14 cellular contexts compared by ENCODE assay signal in the genomic region with DNA sequence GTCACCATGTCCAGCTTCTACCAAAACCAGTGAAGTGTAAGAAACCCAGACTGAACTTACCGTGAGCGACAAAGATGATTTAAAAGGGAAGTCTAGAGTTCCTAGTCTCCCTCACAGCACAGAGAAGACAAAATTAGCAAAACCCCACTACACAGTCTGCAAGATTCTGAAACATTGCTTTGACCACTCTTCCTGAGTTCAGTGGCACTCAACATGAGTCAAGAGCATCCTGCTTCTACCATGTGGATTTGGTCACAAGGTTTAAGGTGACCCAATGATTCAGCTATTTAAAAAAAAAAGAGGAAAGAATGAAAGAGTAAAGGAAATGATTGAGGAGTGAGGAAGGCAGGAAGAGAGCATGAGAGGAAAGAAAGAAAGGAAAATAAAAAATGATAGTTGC. TPM values are rescaled to one million over a fixed set of nuclear protein-coding genes. Genes with fewer than 3 reads are reported as not detected.
DNase-seq lines count a peak whose midpoint lies in the region; ATAC-seq and TF ChIP-seq lines count a peak whose summit lies in the region.
"Had no signal": no experiment of that assay in that cellular context is flagged by ENCODE, and none has a peak within 500 bp of the region (broad histone marks: within the 10 kb centered on the region; RNA-seq: fewer than 3 reads in every experiment).

No MANE protein-coding gene starts in this region.

- H3K4me3 Mint-ChIP-seq in activated naive CD4-positive, alpha-beta T cell treated with anti-CD3 and anti-CD28 coated beads, Interleukin-2, amount 10 ng/mL, durations not matched to agents 7 days and 5 days: no peak overlapping the region
- no peak overlapping the region for H3K4me3 Mint-ChIP-seq in activated CD8-positive, alpha-beta T cell treated with anti-CD3 and anti-CD28 coated beads for 36 hours

- H3K4me3 ChIP-seq in thymus (ENCODE audit: low read length): no peak overlapping the region
- H3K4me3 ChIP-seq in lower leg skin (ENCODE audit: low read depth, poor library complexity, severe bottlenecking): no peak overlapping the region
- H3K4me3 ChIP-seq in testis: no peak overlapping the region

- TF ChIP-seq CTCF in activated CD8-positive, alpha-beta T cell treated with anti-CD3 and anti-CD28 coated beads for 36 hours (IDR thresholded peaks at IDR 0.05): no peak
- TF ChIP-seq CTCF in lower leg skin (IDR thresholded peaks at IDR 0.05): no peak
- no peak for TF ChIP-seq CTCF in testis (IDR thresholded peaks at IDR 0.05)

- H3K36me3 ChIP-seq in thymus (ENCODE audit: control insufficient read depth, insufficient read depth): peaks cover 56% of the 10 kb centered on the region
- H3K36me3 ChIP-seq in testis (ENCODE audit: low read depth, missing control alignments): no peaks in the 10 kb centered on the region

- peaks cover 1% of the 10 kb centered on the region for H3K9me3 Mint-ChIP-seq in activated naive CD4-positive, alpha-beta T cell treated with anti-CD3 and anti-CD28 coated beads, Interleukin-2, amount 10 ng/mL, durations not matched to agents 7 days and 5 days
- peaks cover 4% of the 10 kb centered on the region for H3K9me3 Mint-ChIP-seq in activated CD8-positive, alpha-beta T cell treated with anti-CD3 and anti-CD28 coated beads for 36 hours

- no peak for DNase-seq in activated naive CD4-positive, alpha-beta T cell treated with anti-CD3 and anti-CD28 coated beads, Interleukin-2, amount 10 ng/mL, durations not matched to agents 7 days and 5 days
- DNase-seq in activated naive CD4-positive, alpha-beta T cell treated with Interleukin-2 at 50 U/mL for 16 hours: no peak
- DNase-seq in activated CD8-positive, alpha-beta T cell treated with anti-CD3 and anti-CD28 coated beads for 36 hours: no peak
- DNase-seq in lower leg skin (ENCODE audit: low spot score in 2 of 2) (no peak), RPMI8226 (no peak), testis (no peak)
- DNase-seq: amygdala; cortex of kidney; NCI-H2171; stimulated activated CD4-positive, alpha-beta T cell treated with anti-CD3 and anti-CD28 coated beads, Interleukin-15, amount 100 ng/mL, for 24 hours; stimulated activated CD8-positive, alpha-beta memory T cell treated with anti-CD3 and anti-CD28 coated beads, Interleukin-4, amount 100 ng/mL, for 48 hours had no signal

- H3K4me1 ChIP-seq in thymus (ENCODE audit: control insufficient read depth, insufficient read depth, low read length) (peaks cover 53% of the 10 kb centered on the region), testis (no peaks in the 10 kb centered on the region)
- H3K4me1 ChIP-seq: parathyroid adenoma had no signal

- peaks cover 90% of the 10 kb centered on the region for H3K4me1 Mint-ChIP-seq in activated naive CD4-positive, alpha-beta T cell treated with anti-CD3 and anti-CD28 coated beads, Interleukin-2, amount 10 ng/mL, durations not matched to agents 7 days and 5 days
- peaks cover 83% of the 10 kb centered on the region for H3K4me1 Mint-ChIP-seq in activated CD8-positive, alpha-beta T cell treated with anti-CD3 and anti-CD28 coated beads for 36 hours (ENCODE audit: low read depth)

- CTCF ChIA-PET in activated naive CD4-positive, alpha-beta T cell treated with anti-CD3 and anti-CD28 coated beads, Interleukin-2, amount 10 ng/mL, durations not matched to agents 7 days and 5 days (lab: Charles Lee): no interaction called here
- CTCF ChIA-PET in activated CD8-positive, alpha-beta T cell treated with anti-CD3 and anti-CD28 coated beads for 36 hours (lab: Charles Lee): interaction anchor here (1.3 to 2.5 kb wide), 3 partner anchors 14 to 50 kb away, joined by 4 to 11 read pairs (median 4); no protein-coding TSS in a partner anchor

- H3K9me3 ChIP-seq in thymus (ENCODE audit: control insufficient read depth): no peaks in the 10 kb centered on the region
- no peaks in the 10 kb centered on the region for H3K9me3 ChIP-seq in testis

- ATAC-seq in HG02870 (IDR thresholded peaks at IDR 0.05; ENCODE audit: unreplicated experiment): peak; percentile 66
- peak; percentile 28 for ATAC-seq in activated CD8-positive, alpha-beta T cell treated with anti-CD3 and anti-CD28 coated beads for 36 hours

- H3K27me3 ChIP-seq in thymus (ENCODE audit: control insufficient read depth, insufficient read depth) (no peaks in the 10 kb centered on the region), testis (no peaks in the 10 kb centered on the region)

- H3K27ac Mint-ChIP-seq in activated naive CD4-positive, alpha-beta T cell treated with anti-CD3 and anti-CD28 coated beads, Interleukin-2, amount 10 ng/mL, durations not matched to agents 7 days and 5 days: peak overlapping the region; percentile 75
- peak overlapping the region; percentile 78 for H3K27ac Mint-ChIP-seq in activated CD8-positive, alpha-beta T cell treated with anti-CD3 and anti-CD28 coated beads for 36 hours

- intact Hi-C loops in activated CD8-positive, alpha-beta T cell treated with anti-CD3 and anti-CD28 coated beads for 36 hours (cut with micrococcal nuclease): no loop called here
- intact Hi-C loops in lower leg skin (cut with DNase I; ENCODE audit: low total_unique reads): no loop called here
- intact Hi-C loops in testis (cut with DNase I; ENCODE audit: low total_unique reads): no loop called here

- 86% methylated on average over 2 of the region's 2 CpGs for WGBS in thymus
- WGBS in lower leg skin, 2 donors: 79 to 87% methylated on average over 2 of the region's 2 CpGs
- 78 to 89% methylated on average over 2 of the region's 2 CpGs for WGBS in testis, 2 donors

- POLR2A ChIA-PET in activated CD8-positive, alpha-beta T cell treated with anti-CD3 and anti-CD28 coated beads for 36 hours (lab: Charles Lee): interaction anchor here (0.9 to 1.4 kb wide), 3 partner anchors 13 to 48 kb away, joined by 3 to 4 read pairs (median 3); no protein-coding TSS in a partner anchor

- H3K27ac ChIP-seq in thymus (ENCODE audit: low read depth) (peak overlapping the region; percentile 8), testis (no peak overlapping the region)
- H3K27ac ChIP-seq: parathyroid adenoma had no signal

- TF ChIP-seq POLR2A in lower leg skin (IDR thresholded peaks at IDR 0.05): no peak
- TF ChIP-seq POLR2A in testis (IDR thresholded peaks at IDR 0.05): no peak

- H3K27me3 Mint-ChIP-seq in activated naive CD4-positive, alpha-beta T cell treated with anti-CD3 and anti-CD28 coated beads, Interleukin-2, amount 10 ng/mL, durations not matched to agents 7 days and 5 days: no peaks in the 10 kb centered on the region
- H3K27me3 Mint-ChIP-seq in activated CD8-positive, alpha-beta T cell treated with anti-CD3 and anti-CD28 coated beads for 36 hours: no peaks in the 10 kb centered on the region

- H3K36me3 Mint-ChIP-seq in activated naive CD4-positive, alpha-beta T cell treated with anti-CD3 and anti-CD28 coated beads, Interleukin-2, amount 10 ng/mL, durations not matched to agents 7 days and 5 days: peaks cover 95% of the 10 kb centered on the region
- peaks cover 80% of the 10 kb centered on the region for H3K36me3 Mint-ChIP-seq in activated CD8-positive, alpha-beta T cell treated with anti-CD3 and anti-CD28 coated beads for 36 hours (ENCODE audit: low read depth)

RNA-seq across cellular contexts. Expression of gene IL7R, which starts 19.8 kb away (rescaled TPM):
- total RNA-seq in activated CD8-positive, alpha-beta T cell treated with anti-CD3 and anti-CD28 coated beads for 36 hours: 100 to 1,000 TPM; 136 to 142 TPM
- polyA plus RNA-seq in thymus: 167 TPM
- total RNA-seq in lower leg skin: 1 to 10 TPM; 1.4 to 5.5 (median 4.4) TPM
- total RNA-seq in testis: 10 to 100 TPM in 1 of 2 donors, 1 to 10 TPM in 1; 7.6 to 17.5 TPM
- 12.1 TPM for polyA plus RNA-seq in testis (ENCODE audit: insufficient read depth, low read depth, low replicate concordance)

Comparison
In these comparisons a context has a peak if more than half of its experiments do, and no peak if none do; other contexts are left out.
1. RNA of gene IL7R, which starts 19.8 kb away (total RNA-seq): 136 to 142 TPM in activated CD8-positive, alpha-beta T cell treated with anti-CD3 and anti-CD28 coated beads for 36 hours; 7.6 to 17.5 TPM in testis and 1.4 to 5.5 TPM in lower leg skin; every median in the first group is over 4 times any median in the second.